ENCODE assay signal across 9 cellular contexts in genomic region chr16:81514041-81514559, GRCh38.
DNase-seq lines count a peak whose midpoint lies in the region; ATAC-seq and TF ChIP-seq lines count a peak whose summit lies in the region.
"Had no signal": no experiment of that assay in that cellular context is flagged by ENCODE, and none has a peak within 500 bp of the region (broad histone marks: within the 10 kb centered on the region; RNA-seq: fewer than 3 reads in every experiment).

No MANE protein-coding gene starts in this region.

- H3K27me3 Mint-ChIP-seq in HFFc6 (ENCODE audit: insufficient read depth) (peaks cover 3% of the 10 kb centered on the region), mesothelial cell of epicardium (ENCODE audit: low read depth) (no peaks in the 10 kb centered on the region)

- H3K4me3 ChIP-seq in SJSA1 = no peak overlapping the region

- peak overlapping the region; percentile 69 for H3K27ac Mint-ChIP-seq in HFFc6
- H3K27ac Mint-ChIP-seq in mesothelial cell of epicardium = peak overlapping the region; percentile 67

- H3K27me3 ChIP-seq in SJSA1 (replicated peaks) = no peaks in the 10 kb centered on the region

- ATAC-seq in GM18505 (IDR thresholded peaks at IDR 0.05; ENCODE audit: unreplicated experiment) (peak; percentile 66), HG02973 (IDR thresholded peaks at IDR 0.05; ENCODE audit: unreplicated experiment) (no peak)

- H3K4me3 Mint-ChIP-seq in HFFc6 = no peak overlapping the region; the same call in 1 of the 2 replicates
- H3K4me3 Mint-ChIP-seq in mesothelial cell of epicardium = no peak overlapping the region

- TF ChIP-seq CTCF in HFFc6 (IDR thresholded peaks at IDR 0.05) (no peak), mesothelial cell of epicardium (IDR thresholded peaks at IDR 0.05; ENCODE audit: unreplicated experiment) (no peak)

- H3K27ac ChIP-seq in SJSA1 = peak overlapping the region; percentile 18; the same call in 1 of the 2 replicates

- TF ChIP-seq POLR2A in GM18505 (IDR thresholded peaks at IDR 0.05; ENCODE audit: borderline replicate concordance, extremely low read depth, insufficient read depth, insufficient read length) = no peak

- H3K4me1 Mint-ChIP-seq in HFFc6 (ENCODE audit: low read depth) (peaks cover 76% of the 10 kb centered on the region), mesothelial cell of epicardium (peaks cover 11% of the 10 kb centered on the region)

- DNase-seq in HFFc6 = no peak
- no peak for DNase-seq in SJSA1 (ENCODE audit: low read depth in 1 of 2, low spot score in 2 of 2)
- DNase-seq in mesothelial cell of epicardium (ENCODE audit: low spot score in 2 of 2, unreplicated experiment in 2 of 2) = no peak
- no peak for DNase-seq in hepatic stellate cell (ENCODE audit: low spot score)
- DNase-seq in medulla oblongata (ENCODE audit: extremely low spot score) = no peak
- no peak for DNase-seq in stimulated activated naive CD4-positive, alpha-beta T cell (lab: John Stamatoyannopoulos, UW)
- DNase-seq: T-helper 1 cell had no signal

- H3K4me1 ChIP-seq in SJSA1 (replicated peaks) = peaks cover 41% of the 10 kb centered on the region

- H3K9me3 ChIP-seq in SJSA1 (replicated peaks) = peaks cover 10% of the 10 kb centered on the region; the same call in 1 of the 2 replicates

- H3K36me3 ChIP-seq in SJSA1 = no peaks in the 10 kb centered on the region; the same call in 1 of the 2 replicates

- H3K36me3 Mint-ChIP-seq in HFFc6 (ENCODE audit: low read depth) (peaks cover 45% of the 10 kb centered on the region), mesothelial cell of epicardium (peaks cover 19% of the 10 kb centered on the region)

- H3K9me3 Mint-ChIP-seq in HFFc6 (peaks cover 15% of the 10 kb centered on the region; the same call in 1 of the 2 replicates), mesothelial cell of epicardium (peaks cover 6% of the 10 kb centered on the region)
